Comparison of ENCODE assay signal across 1 cellular context in the genomic region with DNA sequence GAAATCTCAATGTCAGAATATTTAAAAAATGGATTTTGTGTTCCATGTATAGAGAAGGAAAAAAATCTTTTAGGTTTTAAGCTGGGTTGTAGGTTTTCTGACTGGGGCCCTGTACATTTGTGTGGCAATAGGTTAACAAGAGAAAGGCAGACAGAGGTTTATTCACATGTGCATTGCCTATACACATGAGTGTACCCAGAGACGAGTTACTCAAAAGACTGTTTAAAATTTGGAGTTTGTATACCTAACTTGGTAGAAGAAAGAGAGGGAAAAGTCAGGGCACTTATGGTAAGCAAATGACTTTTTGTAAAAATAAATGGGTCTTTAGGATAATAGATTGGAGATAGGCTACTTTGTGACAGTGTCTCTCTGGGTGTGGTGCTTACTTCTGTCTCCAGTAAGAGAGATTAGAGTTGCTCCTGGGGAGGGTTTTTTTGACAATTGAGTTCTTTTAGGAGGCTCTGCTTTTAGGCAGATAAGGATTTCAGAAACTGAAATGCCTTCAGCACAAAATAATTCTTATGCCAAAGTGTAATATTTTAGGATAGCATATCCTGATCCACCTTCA.
TF ChIP-seq lines count a peak whose summit lies in the region.

No MANE protein-coding gene starts in this region.

TF ChIP-seq in IMR-90, 13 proteins besides CTCF, POLR2A, EP300 and RAD21:
- TF ChIP-seq FOS (IDR thresholded peaks at IDR 0.05; ENCODE audit: low read depth, low read length) (no peak), RCOR1 (IDR thresholded peaks at IDR 0.05; ENCODE audit: insufficient replicate concordance, low read length) (no peak)
- TF ChIP-seq, protein P1, sequence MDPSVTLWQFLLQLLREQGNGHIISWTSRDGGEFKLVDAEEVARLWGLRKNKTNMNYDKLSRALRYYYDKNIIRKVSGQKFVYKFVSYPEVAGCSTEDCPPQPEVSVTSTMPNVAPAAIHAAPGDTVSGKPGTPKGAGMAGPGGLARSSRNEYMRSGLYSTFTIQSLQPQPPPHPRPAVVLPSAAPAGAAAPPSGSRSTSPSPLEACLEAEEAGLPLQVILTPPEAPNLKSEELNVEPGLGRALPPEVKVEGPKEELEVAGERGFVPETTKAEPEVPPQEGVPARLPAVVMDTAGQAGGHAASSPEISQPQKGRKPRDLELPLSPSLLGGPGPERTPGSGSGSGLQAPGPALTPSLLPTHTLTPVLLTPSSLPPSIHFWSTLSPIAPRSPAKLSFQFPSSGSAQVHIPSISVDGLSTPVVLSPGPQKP (IDR thresholded peaks at IDR 0.05; ENCODE audit: borderline replicate concordance, low read depth, low read length), result no peak
